21 cellular contexts compared by ENCODE assay signal in genomic region chr2:134271758-134272157, GRCh38. TPM values are rescaled to one million over a fixed set of nuclear protein-coding genes. Genes with fewer than 3 reads are reported as not detected.
DNase-seq lines count a peak whose midpoint lies in the region; ATAC-seq and TF ChIP-seq lines count a peak whose summit lies in the region.
"Had no signal": no experiment of that assay in that cellular context is flagged by ENCODE, and none has a peak within 500 bp of the region (broad histone marks: within the 10 kb centered on the region; RNA-seq: fewer than 3 reads in every experiment).

No MANE protein-coding gene starts in this region.

- no peak for DNase-seq in activated naive CD4-positive, alpha-beta T cell treated with anti-CD3 and anti-CD28 coated beads, Interleukin-2, amount 10 ng/mL, durations not matched to agents 7 days and 5 days
- no peak for DNase-seq in activated naive CD4-positive, alpha-beta T cell (lab: John Stamatoyannopoulos, UW)
- DNase-seq in activated B cell treated with CpG ODN at 0.5 μM for 24 hours (no peak), DMS53 (lab: John Stamatoyannopoulos, UW) (no peak), NCI-H524 treated with DMSO at 0.1 percent for 48 hours (lab: John Stamatoyannopoulos, UW) (no peak), hippocampal formation (lab: John Stamatoyannopoulos, UW) (no peak)
- DNase-seq in stimulated activated naive CD8-positive, alpha-beta T cell treated with anti-CD3 and anti-CD28 coated beads, Interleukin-15, Interleukin-2, amounts not matched to agents 100 U/mL and 50 U/mL, for 24 hours, result no peak
- DNase-seq: activated CD8-positive, alpha-beta memory T cell treated with anti-CD3 and anti-CD28 coated beads, Interleukin-2, amount 50 U/mL, for 4 hours; adrenal gland; Calu3; effector CD4-positive, alpha-beta T cell; esophagus squamous epithelium; glutamatergic neuron; immature natural killer cell; IMR-90; mammary epithelial cell; MV-4-11; natural killer cell had no signal

- H3K4me3 Mint-ChIP-seq in activated naive CD4-positive, alpha-beta T cell treated with anti-CD3 and anti-CD28 coated beads, Interleukin-2, amount 10 ng/mL, durations not matched to agents 7 days and 5 days, result no peak overlapping the region
- peak overlapping the region; percentile 30 for H3K4me3 Mint-ChIP-seq in activated B cell treated with CpG ODN at 0.5 μM for 24 hours
- H3K4me3 Mint-ChIP-seq: immature natural killer cell; natural killer cell; T-helper 1 cell treated with Interleukin-12 subunit alpha and Interleukin-12 subunit beta and Interleukin-4 antibody, amounts not matched to agents 30 μg/mL and 1 μg/mL, for 36 hours had no signal

- peak; percentile 35 for ATAC-seq in GM18519 (IDR thresholded peaks at IDR 0.05; ENCODE audit: low FRiP score, unreplicated experiment)
- no peak for ATAC-seq in activated B cell treated with CpG ODN at 0.5 μM for 24 hours (ENCODE audit: low read depth)
- ATAC-seq in stimulated activated naive CD8-positive, alpha-beta T cell treated with anti-CD3 and anti-CD28 coated beads, Interleukin-15, Interleukin-2, amounts not matched to agents 100 U/mL and 50 U/mL, for 24 hours, result peak; percentile 90
- ATAC-seq: natural killer cell, Right ventricle myocardium inferior had no signal

- no peak for TF ChIP-seq CTCF in activated B cell treated with CpG ODN at 0.5 μM for 24 hours (IDR thresholded peaks at IDR 0.05)

- peaks cover 49% of the 10 kb centered on the region for H3K36me3 Mint-ChIP-seq in activated naive CD4-positive, alpha-beta T cell treated with anti-CD3 and anti-CD28 coated beads, Interleukin-2, amount 10 ng/mL, durations not matched to agents 7 days and 5 days
- peaks cover 50% of the 10 kb centered on the region for H3K36me3 Mint-ChIP-seq in activated B cell treated with CpG ODN at 0.5 μM for 24 hours (ENCODE audit: low read depth)

- POLR2A ChIA-PET in activated B cell treated with CpG ODN at 0.5 μM for 24 hours (lab: Charles Lee), result interaction anchor here (1.5 to 6.0 kb wide), 3 partner anchors 10 to 26 kb away, joined by 5 to 93 read pairs (median 6); partner anchors contain the start of gene MGAT5

- intact Hi-C loops in activated B cell treated with CpG ODN at 0.5 μM for 24 hours (cut with micrococcal nuclease), result no loop called here

- H3K27ac Mint-ChIP-seq in activated naive CD4-positive, alpha-beta T cell treated with anti-CD3 and anti-CD28 coated beads, Interleukin-2, amount 10 ng/mL, durations not matched to agents 7 days and 5 days, result peak overlapping the region; percentile 28
- peak overlapping the region; percentile 94 for H3K27ac Mint-ChIP-seq in activated B cell treated with CpG ODN at 0.5 μM for 24 hours
- H3K27ac Mint-ChIP-seq: immature natural killer cell; natural killer cell; T-helper 1 cell treated with Interleukin-12 subunit alpha and Interleukin-12 subunit beta and Interleukin-4 antibody, amounts not matched to agents 30 μg/mL and 1 μg/mL, for 36 hours had no signal

- H3K27me3 Mint-ChIP-seq in activated naive CD4-positive, alpha-beta T cell treated with anti-CD3 and anti-CD28 coated beads, Interleukin-2, amount 10 ng/mL, durations not matched to agents 7 days and 5 days, result no peaks in the 10 kb centered on the region
- H3K27me3 Mint-ChIP-seq in activated B cell treated with CpG ODN at 0.5 μM for 24 hours, result no peaks in the 10 kb centered on the region

- peaks cover 15% of the 10 kb centered on the region for H3K4me1 Mint-ChIP-seq in activated naive CD4-positive, alpha-beta T cell treated with anti-CD3 and anti-CD28 coated beads, Interleukin-2, amount 10 ng/mL, durations not matched to agents 7 days and 5 days
- peaks cover 99% of the 10 kb centered on the region for H3K4me1 Mint-ChIP-seq in activated B cell treated with CpG ODN at 0.5 μM for 24 hours

- H3K9me3 Mint-ChIP-seq in activated naive CD4-positive, alpha-beta T cell treated with anti-CD3 and anti-CD28 coated beads, Interleukin-2, amount 10 ng/mL, durations not matched to agents 7 days and 5 days, result no peaks in the 10 kb centered on the region
- peaks cover 2% of the 10 kb centered on the region for H3K9me3 Mint-ChIP-seq in activated B cell treated with CpG ODN at 0.5 μM for 24 hours
- H3K9me3 Mint-ChIP-seq: natural killer cell; T-helper 1 cell treated with Interleukin-12 subunit alpha and Interleukin-12 subunit beta and Interleukin-4 antibody, amounts not matched to agents 30 μg/mL and 1 μg/mL, for 36 hours had no signal

- CTCF ChIA-PET in activated naive CD4-positive, alpha-beta T cell treated with anti-CD3 and anti-CD28 coated beads, Interleukin-2, amount 10 ng/mL, durations not matched to agents 7 days and 5 days (lab: Charles Lee), result interaction anchor here (0.9 kb wide), 1 partner anchor 11 kb away, joined by 3 read pairs; no protein-coding TSS in a partner anchor
- CTCF ChIA-PET in activated B cell treated with CpG ODN at 0.5 μM for 24 hours (lab: Charles Lee), result interaction anchor here (0.6 to 3.1 kb wide), 4 partner anchors 8 to 140 kb away, joined by 3 to 11 read pairs (median 5); partner anchors contain the start of gene MGAT5

RNA-seq across cellular contexts. Expression of gene MGAT5, which starts 17.9 kb away (rescaled TPM):
- total RNA-seq in activated B cell treated with CpG ODN at 0.5 μM for 24 hours, result 66.7 and 69.0 TPM in 2 replicates
